Comparison of ENCODE assay signal across 7 cellular contexts in the genomic region with DNA sequence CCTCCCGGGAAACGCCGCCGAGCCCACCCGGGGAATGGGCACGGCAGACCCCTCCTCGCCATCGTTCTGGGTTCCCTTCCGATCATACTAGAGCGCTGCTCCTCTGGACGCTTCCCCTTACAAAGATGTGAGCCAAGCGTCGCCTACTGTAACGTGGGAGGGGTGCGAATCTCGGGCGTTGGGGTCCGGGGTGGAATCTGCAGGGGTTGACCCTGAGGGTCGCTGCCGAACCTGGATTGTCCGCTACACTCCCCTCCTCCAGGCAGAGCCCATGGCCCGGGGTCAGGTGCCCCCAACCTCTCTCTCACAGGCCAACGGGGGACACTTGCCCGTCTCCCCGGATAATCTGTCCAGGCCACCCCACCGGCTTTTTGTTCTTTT. TPM values are rescaled to one million over a fixed set of nuclear protein-coding genes. Genes with fewer than 3 reads are reported as not detected.
DNase-seq lines count a peak whose midpoint lies in the region; FAIRE-seq and TF ChIP-seq lines count a peak whose summit lies in the region.

No MANE protein-coding gene starts in this region.

- intact Hi-C loops in activated T-helper 1 cell treated with anti-CD3 and anti-CD28 coated beads, Interleukin-12 subunit alpha, Interleukin-12 subunit beta, Interleukin-2, Interleukin-4 antibody, amounts not matched to agents 30 ng/mL and 10 ng/mL and 1 ng/mL, durations not matched to agents 14 hours and 24 hours and 36 hours (cut with micrococcal nuclease), result no loop called here

- H3K36me3 ChIP-seq in iPS-15b (ENCODE audit: control insufficient read depth, insufficient read depth, low read length) (no peaks in the 10 kb centered on the region), skeletal muscle tissue (ENCODE audit: control insufficient read depth in 3 of 3, insufficient read depth in 3 of 3, low read length in 3 of 3) (no peaks in the 10 kb centered on the region)

- H3K4me1 ChIP-seq in iPS-15b (ENCODE audit: control insufficient read depth, insufficient read depth, low read length) (peaks cover 60% of the 10 kb centered on the region), skeletal muscle tissue (ENCODE audit: control insufficient read depth in 3 of 3, insufficient read depth in 3 of 3, low read length in 3 of 3) (peaks cover 37 to 56% (median 50%) of the 10 kb centered on the region in 3 donors)

- FAIRE-seq in frontal cortex (lab: Jason Lieb, UNC), result no peak

- H3K9ac ChIP-seq in iPS-15b (ENCODE audit: low read depth, low read length) (no peak overlapping the region), skeletal muscle tissue (ENCODE audit: low read depth in 1 of 3, low read length in 3 of 3) (peak overlapping the region in 1 of 3 donors; percentile 57)

- no peaks in the 10 kb centered on the region for H3K9me3 Mint-ChIP-seq in activated T-helper 1 cell treated with anti-CD3 and anti-CD28 coated beads, Interleukin-12 subunit alpha, Interleukin-12 subunit beta, Interleukin-2, Interleukin-4 antibody, amounts not matched to agents 30 ng/mL and 10 ng/mL and 1 ng/mL, durations not matched to agents 14 hours and 24 hours and 36 hours

- no peaks in the 10 kb centered on the region for H3K27me3 ChIP-seq in HL-60 (ENCODE audit: insufficient read depth, poor library complexity, severe bottlenecking)
- H3K27me3 ChIP-seq in iPS-15b (ENCODE audit: control insufficient read depth, insufficient read depth, low read length), result peaks cover 48% of the 10 kb centered on the region
- peaks cover 0 to 28% (median 0%) of the 10 kb centered on the region in 3 donors for H3K27me3 ChIP-seq in skeletal muscle tissue (ENCODE audit: control insufficient read depth in 3 of 3, insufficient read depth in 3 of 3, low read length in 3 of 3)

- TF ChIP-seq CTCF in HL-60 (IDR thresholded peaks at IDR 0.05; ENCODE audit: insufficient read depth, low read length), result no peak

- peaks cover 8% of the 10 kb centered on the region for H3K36me3 Mint-ChIP-seq in activated T-helper 1 cell treated with anti-CD3 and anti-CD28 coated beads, Interleukin-12 subunit alpha, Interleukin-12 subunit beta, Interleukin-2, Interleukin-4 antibody, amounts not matched to agents 30 ng/mL and 10 ng/mL and 1 ng/mL, durations not matched to agents 14 hours and 24 hours and 36 hours (ENCODE audit: low read depth)

- H3K27ac ChIP-seq in HL-60 (replicated peaks) (no peak overlapping the region), skeletal muscle tissue (ENCODE audit: low read depth, low read length) (no peak overlapping the region)

- peak overlapping the region; percentile 76 for H3K4me3 Mint-ChIP-seq in activated T-helper 1 cell treated with anti-CD3 and anti-CD28 coated beads, Interleukin-12 subunit alpha, Interleukin-12 subunit beta, Interleukin-2, Interleukin-4 antibody, amounts not matched to agents 30 ng/mL and 10 ng/mL and 1 ng/mL, durations not matched to agents 14 hours and 24 hours and 36 hours

- H3K9me3 ChIP-seq in iPS-15b (ENCODE audit: control insufficient read depth, insufficient read depth, low read length) (no peaks in the 10 kb centered on the region), skeletal muscle tissue (ENCODE audit: control insufficient read depth in 3 of 3, low read length in 3 of 3) (no peaks in the 10 kb centered on the region)

- H3K4me3 ChIP-seq in HL-60 (replicated peaks; ENCODE audit: insufficient read depth, low read length), result peak overlapping the region; percentile 23
- peak overlapping the region; percentile 50 for H3K4me3 ChIP-seq in iPS-15b (ENCODE audit: low read depth, low read length)
- H3K4me3 ChIP-seq in skeletal muscle tissue (ENCODE audit: low read length in 3 of 3), result peak overlapping the region in 2 of 3 donors; percentile 41 to 51

- H3K4me1 Mint-ChIP-seq in activated T-helper 1 cell treated with anti-CD3 and anti-CD28 coated beads, Interleukin-12 subunit alpha, Interleukin-12 subunit beta, Interleukin-2, Interleukin-4 antibody, amounts not matched to agents 30 ng/mL and 10 ng/mL and 1 ng/mL, durations not matched to agents 14 hours and 24 hours and 36 hours (ENCODE audit: low read depth), result peaks cover 36% of the 10 kb centered on the region

- DNase-seq in HL-60 (ENCODE audit: low read depth in 1 of 2, low spot score in 1 of 2), result no peak
- no peak for DNase-seq in activated T-helper 1 cell treated with anti-CD3 and anti-CD28 coated beads, Interleukin-12 subunit alpha, Interleukin-12 subunit beta, Interleukin-2, Interleukin-4 antibody, amounts not matched to agents 30 ng/mL and 10 ng/mL and 1 ng/mL, durations not matched to agents 14 hours and 24 hours and 36 hours (ENCODE audit: low spot score)
- no peak for DNase-seq in DMS 273 treated with DMSO at 0.1 percent for 48 hours (lab: John Stamatoyannopoulos, UW)
- no peak for DNase-seq in iPS-NIHi11 (ENCODE audit: low spot score)
- DNase-seq in frontal cortex (ENCODE audit: low spot score in 2 of 2), result no peak

- H3K27ac Mint-ChIP-seq in activated T-helper 1 cell treated with anti-CD3 and anti-CD28 coated beads, Interleukin-12 subunit alpha, Interleukin-12 subunit beta, Interleukin-2, Interleukin-4 antibody, amounts not matched to agents 30 ng/mL and 10 ng/mL and 1 ng/mL, durations not matched to agents 14 hours and 24 hours and 36 hours, result no peak overlapping the region

- H3K27me3 Mint-ChIP-seq in activated T-helper 1 cell treated with anti-CD3 and anti-CD28 coated beads, Interleukin-12 subunit alpha, Interleukin-12 subunit beta, Interleukin-2, Interleukin-4 antibody, amounts not matched to agents 30 ng/mL and 10 ng/mL and 1 ng/mL, durations not matched to agents 14 hours and 24 hours and 36 hours (ENCODE audit: insufficient read depth), result no peaks in the 10 kb centered on the region

RNA-seq across cellular contexts. Expression of a gene that starts 13.8 kb away (rescaled TPM):
- total RNA-seq in activated T-helper 1 cell treated with anti-CD3 and anti-CD28 coated beads, Interleukin-12 subunit alpha, Interleukin-12 subunit beta, Interleukin-2, Interleukin-4 antibody, amounts not matched to agents 30 ng/mL and 10 ng/mL and 1 ng/mL, durations not matched to agents 14 hours and 24 hours and 36 hours, result 65.2 and 72.0 TPM in 2 replicates
- total RNA-seq in skeletal muscle tissue (19.8 TPM), frontal cortex (26.5 TPM)
